In genomic region chr2:96839288-96839874, GRCh38 we compare ENCODE assay signal across 1 cellular context.
TF ChIP-seq lines count a peak whose summit lies in the region.

No MANE protein-coding gene starts in this region.

TF ChIP-seq in GM12878, 131 proteins besides CTCF, POLR2A, EP300 and RAD21:
- TF ChIP-seq NKRF (conservative IDR thresholded peaks at IDR 0.05) (no peak), HSF1 (IDR thresholded peaks at IDR 0.05; ENCODE audit: low read depth, low read length) (no peak), MYC (IDR thresholded peaks at IDR 0.05; ENCODE audit: insufficient read depth, insufficient read length, insufficient replicate concordance, low read length, severe bottlenecking) (peak; percentile 33), ATF3 (IDR thresholded peaks at IDR 0.05; ENCODE audit: borderline replicate concordance, extremely low read depth, low read depth, low read length) (no peak), RFX5 (IDR thresholded peaks at IDR 0.05; ENCODE audit: low read depth, low read length) (no peak), USF1 (IDR thresholded peaks at IDR 0.05; ENCODE audit: borderline replicate concordance, extremely low read length, insufficient read depth, low read depth, low read length) (peak; percentile 66), EGR1 (IDR thresholded peaks at IDR 0.05; ENCODE audit: borderline replicate concordance in 1 of 2, low read depth in 2 of 2, low read length in 2 of 2) (peak in 1 of 2 experiments; percentile 47; a peak in 1 of 3 replicates), IRF5 (IDR thresholded peaks at IDR 0.05; ENCODE audit: borderline replicate concordance) (no peak), E4F1 (IDR thresholded peaks at IDR 0.05; ENCODE audit: borderline replicate concordance, partially characterized antibody) (no peak), HDGF (IDR thresholded peaks at IDR 0.05) (0 out of 2 replicates have a peak, but pooled peaks have one; percentile 23), SMC3 (IDR thresholded peaks at IDR 0.05; ENCODE audit: borderline replicate concordance, low read length) (no peak), MXI1 (IDR thresholded peaks at IDR 0.05; ENCODE audit: low read depth, low read length) (0 out of 2 replicates have a peak, but pooled peaks have one; percentile 21), BHLHE40 (IDR thresholded peaks at IDR 0.05; ENCODE audit: borderline replicate concordance in 1 of 2, low read depth in 2 of 2, low read length in 1 of 2) (peak in 1 of 2 experiments; percentile 25; a peak in 1 of 4 replicates), YY1 (IDR thresholded peaks at IDR 0.05; ENCODE audit: low read depth, low read length) (0 out of 2 replicates have a peak, but pooled peaks have one; percentile 29), MLLT1 (IDR thresholded peaks at IDR 0.05) (no peak), RUNX3 (IDR thresholded peaks at IDR 0.05; ENCODE audit: low read length) (peak; percentile 62), TCF12 (IDR thresholded peaks at IDR 0.05; ENCODE audit: low read depth, low read length) (no peak), TCF3 (IDR thresholded peaks at IDR 0.05; ENCODE audit: borderline replicate concordance, insufficient read depth, low read depth, low read length) (0 out of 2 replicates have a peak, but pooled peaks have one; percentile 34), LARP7 (IDR thresholded peaks at IDR 0.05) (no peak)
